In genomic region chrX:120036704-120037103, GRCh38 we compare ENCODE assay signal across 15 cellular contexts. TPM values are rescaled to one million over a fixed set of nuclear protein-coding genes. Genes with fewer than 3 reads are reported as not detected.
DNase-seq lines count a peak whose midpoint lies in the region; ATAC-seq, FAIRE-seq and TF ChIP-seq lines count a peak whose summit lies in the region.
"Had no signal": no experiment of that assay in that cellular context is flagged by ENCODE, and none has a peak within 500 bp of the region (broad histone marks: within the 10 kb centered on the region; RNA-seq: fewer than 3 reads in every experiment).

No MANE protein-coding gene starts in this region.

- H3K9me3 Mint-ChIP-seq in stimulated activated naive B cell treated with anti-CD40 and anti-IgM and Interleukin-4, amounts not matched to agents 10 μg/mL and 1 μg/mL and 100 μg/mL, for 72 hours, result no peaks in the 10 kb centered on the region

- peak; percentile 40 to 52 for ATAC-seq in stimulated activated naive B cell treated with anti-CD40 and anti-IgM and Interleukin-4, amounts not matched to agents 10 μg/mL and 1 μg/mL and 100 μg/mL, for 72 hours (replicated peaks)
- ATAC-seq in lower lobe of right lung, result no peak

- POLR2A ChIA-PET in OCI-LY7 (lab: Charles Lee), result interaction anchor here (0.6 to 1.4 kb wide), 4 partner anchors 45 to 283 kb away, joined by 3 to 6 read pairs (median 4); no protein-coding TSS in a partner anchor

- peak overlapping the region; percentile 56 for H3K27ac Mint-ChIP-seq in stimulated activated naive B cell treated with anti-CD40 and anti-IgM and Interleukin-4, amounts not matched to agents 10 μg/mL and 1 μg/mL and 100 μg/mL, for 72 hours

- H3K27me3 ChIP-seq in HUES6 (ENCODE audit: control insufficient read depth, insufficient read depth, low read length) (no peaks in the 10 kb centered on the region; the same call in 1 of the 2 replicates), lower lobe of right lung (ENCODE audit: low read depth) (no peaks in the 10 kb centered on the region)
- H3K27me3 ChIP-seq: MG63 had no signal

- CTCF ChIA-PET in OCI-LY7 (lab: Charles Lee; ENCODE audit: unreplicated experiment), result no interaction called here

- H3K79me2 ChIP-seq in OCI-LY7 (ENCODE audit: insufficient read depth, low read depth, low read length), result peaks cover 8% of the 10 kb centered on the region; the same call in 1 of the 2 replicates

- H3K4me3 ChIP-seq in HUES6 (ENCODE audit: low read depth, low read length) (peak overlapping the region; percentile 27; the same call in 1 of the 2 replicates), OCI-LY7 (ENCODE audit: low read depth, low read length, poor library complexity, severe bottlenecking) (peak overlapping the region; percentile 71), lower lobe of right lung (no peak overlapping the region)
- H3K4me3 ChIP-seq: MG63 had no signal

- H3K36me3 ChIP-seq in HUES6 (ENCODE audit: control insufficient read depth, insufficient read depth, low read length) (no peaks in the 10 kb centered on the region), OCI-LY7 (ENCODE audit: insufficient read depth, low read length) (no peaks in the 10 kb centered on the region), lower lobe of right lung (no peaks in the 10 kb centered on the region)
- H3K36me3 ChIP-seq: MG63 had no signal

- peak overlapping the region; percentile 59 for H3K9ac ChIP-seq in HUES6 (ENCODE audit: low read length)

- peak overlapping the region in 1 of 2 donors; percentile 11 for H3K4me3 Mint-ChIP-seq in stimulated activated naive B cell treated with anti-CD40 and anti-IgM and Interleukin-4, amounts not matched to agents 10 μg/mL and 1 μg/mL and 100 μg/mL, for 72 hours

- TF ChIP-seq CTCF in OCI-LY7 (conservative IDR thresholded peaks at IDR 0.05; ENCODE audit: low read length) (no peak), lower lobe of right lung (IDR thresholded peaks at IDR 0.05) (no peak)

- H3K4me2 ChIP-seq in OCI-LY7 (ENCODE audit: low read length), result peak overlapping the region; percentile 97

- H3K36me3 Mint-ChIP-seq in stimulated activated naive B cell treated with anti-CD40 and anti-IgM and Interleukin-4, amounts not matched to agents 10 μg/mL and 1 μg/mL and 100 μg/mL, for 72 hours, result no peaks in the 10 kb centered on the region

- H3K4me1 Mint-ChIP-seq in stimulated activated naive B cell treated with anti-CD40 and anti-IgM and Interleukin-4, amounts not matched to agents 10 μg/mL and 1 μg/mL and 100 μg/mL, for 72 hours, result peaks cover 25 to 34% of the 10 kb centered on the region in 2 donors

- BruUV-seq in OCI-LY7 (replicated peaks; lab: Mats Ljungman, UMichigan), result no TSS peak

- H2AFZ ChIP-seq in OCI-LY7 (ENCODE audit: low read length), result peak overlapping the region; percentile 76; the same call in 1 of the 2 replicates

- DNase-seq in OCI-LY7 (ENCODE audit: low spot score) (no peak), iPS DF 4.7 (ENCODE audit: extremely low read depth, low spot score) (peak; percentile 33), frontal cortex (ENCODE audit: low spot score in 2 of 2) (no peak), SKM-1 treated with dmso at 0.1 percent for 144 hours (lab: John Stamatoyannopoulos, UW; ENCODE audit: unreplicated experiment) (no peak), lower lobe of right lung (no peak)
- DNase-seq in stimulated activated naive B cell treated with anti-CD40 and anti-IgM and Interleukin-4, amounts not matched to agents 10 μg/mL and 1 μg/mL and 100 μg/mL, for 72 hours, result no peak
- DNase-seq in stimulated activated CD4-positive, alpha-beta T cell treated with anti-CD3 and anti-CD28 coated beads, Interleukin-2, amount 100 ng/mL, for 48 hours, result no peak
- DNase-seq: KG1, MG63, NCI-H1105, NCI-H187 had no signal

- H3K9me3 ChIP-seq in HUES6 (ENCODE audit: control insufficient read depth, insufficient read depth, low read depth, low read length) (peaks cover 8% of the 10 kb centered on the region; the same call in 1 of the 2 replicates), OCI-LY7 (ENCODE audit: low read length) (no peaks in the 10 kb centered on the region), lower lobe of right lung (no peaks in the 10 kb centered on the region)
- H3K9me3 ChIP-seq: MG63 had no signal

- H3K9me2 ChIP-seq in OCI-LY7 (ENCODE audit: insufficient read depth, low read length), result no peaks in the 10 kb centered on the region

- no peak for FAIRE-seq in frontal cortex (lab: Jason Lieb, UNC)
- FAIRE-seq: RCC 7860 had no signal

- intact Hi-C loops in OCI-LY7 (cut with micrococcal nuclease; ENCODE audit: unreplicated experiment) (loop anchor here (10.0 kb wide), 1 partner anchor 52 kb away; no protein-coding TSS in a partner anchor), lower lobe of right lung (cut with DNase I) (no loop called here)

- no peaks in the 10 kb centered on the region for H4K20me1 ChIP-seq in OCI-LY7 (ENCODE audit: insufficient read depth, low read length)

- H3K4me1 ChIP-seq in HUES6 (ENCODE audit: control insufficient read depth, insufficient read depth, low read length) (peaks cover 33% of the 10 kb centered on the region), OCI-LY7 (ENCODE audit: insufficient read depth, low read length, poor library complexity, severe bottlenecking) (peaks cover 37% of the 10 kb centered on the region), lower lobe of right lung (no peaks in the 10 kb centered on the region)

- H3K27me3 Mint-ChIP-seq in stimulated activated naive B cell treated with anti-CD40 and anti-IgM and Interleukin-4, amounts not matched to agents 10 μg/mL and 1 μg/mL and 100 μg/mL, for 72 hours, result no peaks in the 10 kb centered on the region

- H3K27ac ChIP-seq in HUES6 (ENCODE audit: low read depth, low read length), result peak overlapping the region; percentile 91
- peak overlapping the region; percentile 85 for H3K27ac ChIP-seq in OCI-LY7 (ENCODE audit: low read depth, low read length, poor library complexity, severe bottlenecking)
- no peak overlapping the region for H3K27ac ChIP-seq in lower lobe of right lung
- H3K27ac ChIP-seq: C4-2B had no signal

RNA-seq across cellular contexts. Expression of gene RHOXF2B, which starts 40.8 kb away (rescaled TPM):
- not detected in 2 replicates for total RNA-seq in OCI-LY7 (2014; rRNA removed; shearing (Covaris generic))
- total RNA-seq in OCI-LY7 (2022), result not detected in 2 replicates
- total RNA-seq in frontal cortex, result not detected
- total RNA-seq in lower lobe of right lung, result not detected
- total RNA-seq: HT1080 had no signal

Comparison
In these comparisons a context has a peak if more than half of its experiments do, and no peak if none do; other contexts are left out.
1. ATAC-seq: peak in stimulated activated naive B cell treated with anti-CD40 and anti-IgM and Interleukin-4, amounts not matched to agents 10 μg/mL and 1 μg/mL and 100 μg/mL, for 72 hours (2 of 2); none in lower lobe of right lung (0 of 2).